ENCODE assay signal across 14 cellular contexts in the genomic region with DNA sequence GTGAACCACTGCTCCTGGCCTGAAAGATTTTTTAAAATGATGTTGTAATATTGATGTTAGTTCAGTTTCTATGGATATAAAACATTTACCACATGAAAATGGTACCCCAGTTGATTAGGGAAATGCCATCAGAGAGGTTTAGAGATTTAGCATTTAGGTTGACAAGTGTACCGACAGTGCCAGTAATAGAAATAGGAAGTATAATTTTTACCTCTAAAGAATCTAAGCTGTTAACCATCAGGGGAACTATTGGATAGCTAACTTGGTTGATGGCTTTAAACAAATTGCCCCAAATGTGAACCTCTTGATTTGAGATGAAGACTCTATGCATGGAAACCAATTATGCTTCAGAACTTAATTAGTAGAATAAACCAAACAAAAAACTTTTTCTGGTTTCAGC.
"Had no signal": no experiment of that assay in that cellular context is flagged by ENCODE, and none has a peak within 500 bp of the region (broad histone marks: within the 10 kb centered on the region; RNA-seq: fewer than 3 reads in every experiment).

No MANE protein-coding gene starts in this region.

- H3K27me3 ChIP-seq: colonic mucosa, right atrium auricular region, stomach had no signal

- FAIRE-seq: endothelial cell of umbilical vein, kidney, urothelium cell line had no signal

- H3K27me3 Mint-ChIP-seq: activated CD4-positive, alpha-beta T cell treated with anti-CD3 and anti-CD28 coated beads, Interleukin-2, amount 10 ng/mL, durations not matched to agents 24 days and 14 days; activated naive CD4-positive, alpha-beta T cell treated with anti-CD3 and anti-CD28 coated beads, Interleukin-2, amount 50 U/mL, for 24 hours had no signal

- H3K4me3 ChIP-seq: colonic mucosa, left ventricle myocardium inferior, right atrium auricular region, skin epidermis, stomach had no signal

- H3K27ac ChIP-seq: colonic mucosa, left ventricle myocardium inferior, right atrium auricular region, skin epidermis, stomach had no signal

- H3K36me3 ChIP-seq: colonic mucosa had no signal

- H3K27ac Mint-ChIP-seq: activated naive CD4-positive, alpha-beta T cell treated with anti-CD3 and anti-CD28 coated beads, Interleukin-2, amount 50 U/mL, for 24 hours had no signal

- H3K4me3 Mint-ChIP-seq: activated naive CD4-positive, alpha-beta T cell treated with anti-CD3 and anti-CD28 coated beads, Interleukin-2, amount 50 U/mL, for 24 hours had no signal

- DNase-seq: activated CD4-positive, alpha-beta T cell treated with anti-CD3 and anti-CD28 coated beads, Interleukin-2, amount 10 ng/mL, durations not matched to agents 24 days and 14 days; activated CD8-positive, alpha-beta memory T cell treated with anti-CD3 and anti-CD28 coated beads for 24 hours; caudate nucleus; colonic mucosa; foreskin melanocyte; kidney; left ventricle myocardium inferior; posterior cingulate gyrus; stomach had no signal

- H3K9me3 Mint-ChIP-seq: activated CD4-positive, alpha-beta T cell treated with anti-CD3 and anti-CD28 coated beads, Interleukin-2, amount 10 ng/mL, durations not matched to agents 24 days and 14 days; activated naive CD4-positive, alpha-beta T cell treated with anti-CD3 and anti-CD28 coated beads, Interleukin-2, amount 50 U/mL, for 24 hours had no signal

- H3K9me3 ChIP-seq: colonic mucosa, left ventricle myocardium inferior, right atrium auricular region, stomach had no signal
